In genomic region chr10:6144609-6145413, GRCh38 we compare ENCODE assay signal across 8 cellular contexts. TPM values are rescaled to one million over a fixed set of nuclear protein-coding genes. Genes with fewer than 3 reads are reported as not detected.
DNase-seq lines count a peak whose midpoint lies in the region; ATAC-seq and TF ChIP-seq lines count a peak whose summit lies in the region.

No MANE protein-coding gene starts in this region.

- H3K27ac Mint-ChIP-seq in activated T-helper 2 cell treated with anti-CD3 and anti-CD28 coated beads, Interferon-gamma antibody, Interleukin-2, Interleukin-4, amounts not matched to agents 10 μg/mL and 5 μg/mL and 100 μg/mL, durations not matched to agents 14 hours and 24 hours and 36 hours = peak overlapping the region; percentile 80
- peak overlapping the region in 2 of 3 experiments; percentile 28 to 86 for H3K27ac Mint-ChIP-seq in nephron

- intact Hi-C loops in activated T-helper 2 cell treated with anti-CD3 and anti-CD28 coated beads, Interferon-gamma antibody, Interleukin-2, Interleukin-4, amounts not matched to agents 10 μg/mL and 5 μg/mL and 100 μg/mL, durations not matched to agents 14 hours and 24 hours and 36 hours (cut with micrococcal nuclease) = loop anchor here (2.0 to 5.0 kb wide), 2 partner anchors 18 to 127 kb away; no protein-coding TSS in a partner anchor

- H3K9me3 Mint-ChIP-seq in activated T-helper 2 cell treated with anti-CD3 and anti-CD28 coated beads, Interferon-gamma antibody, Interleukin-2, Interleukin-4, amounts not matched to agents 10 μg/mL and 5 μg/mL and 100 μg/mL, durations not matched to agents 14 hours and 24 hours and 36 hours = no peaks in the 10 kb centered on the region
- H3K9me3 Mint-ChIP-seq in nephron = no peaks in the 10 kb centered on the region

- peaks cover 38% of the 10 kb centered on the region for H3K36me3 Mint-ChIP-seq in activated T-helper 2 cell treated with anti-CD3 and anti-CD28 coated beads, Interferon-gamma antibody, Interleukin-2, Interleukin-4, amounts not matched to agents 10 μg/mL and 5 μg/mL and 100 μg/mL, durations not matched to agents 14 hours and 24 hours and 36 hours (ENCODE audit: low read depth)
- H3K36me3 Mint-ChIP-seq in nephron (ENCODE audit: low read depth) = no peaks in the 10 kb centered on the region

- peaks cover 72% of the 10 kb centered on the region for H3K4me1 Mint-ChIP-seq in activated T-helper 2 cell treated with anti-CD3 and anti-CD28 coated beads, Interferon-gamma antibody, Interleukin-2, Interleukin-4, amounts not matched to agents 10 μg/mL and 5 μg/mL and 100 μg/mL, durations not matched to agents 14 hours and 24 hours and 36 hours (ENCODE audit: low read depth)
- peaks cover 31% of the 10 kb centered on the region for H3K4me1 Mint-ChIP-seq in nephron

- H3K27me3 Mint-ChIP-seq in activated T-helper 2 cell treated with anti-CD3 and anti-CD28 coated beads, Interferon-gamma antibody, Interleukin-2, Interleukin-4, amounts not matched to agents 10 μg/mL and 5 μg/mL and 100 μg/mL, durations not matched to agents 14 hours and 24 hours and 36 hours (ENCODE audit: low read depth) = no peaks in the 10 kb centered on the region
- peaks cover 37% of the 10 kb centered on the region for H3K27me3 Mint-ChIP-seq in nephron (ENCODE audit: low read depth)

- DNase-seq in CD1c-positive myeloid dendritic cell (ENCODE audit: extremely low spot score) (peak; percentile 96), RPMI7951 (ENCODE audit: low read depth) (peak; percentile 92), fibroblast of pulmonary artery (ENCODE audit: low read depth) (peak; percentile 88)
- DNase-seq in activated T-helper 2 cell treated with anti-CD3 and anti-CD28 coated beads, Interferon-gamma antibody, Interleukin-2, Interleukin-4, amounts not matched to agents 10 μg/mL and 5 μg/mL and 100 μg/mL, durations not matched to agents 14 hours and 24 hours and 36 hours (ENCODE audit: low spot score) = peak; percentile 86
- peak; percentile 93 for DNase-seq in stimulated activated naive CD8-positive, alpha-beta T cell treated with anti-CD3 and anti-CD28 coated beads, Interleukin-15, Interleukin-2, amounts not matched to agents 100 U/mL and 50 U/mL, for 24 hours

- H3K4me3 Mint-ChIP-seq in activated T-helper 2 cell treated with anti-CD3 and anti-CD28 coated beads, Interferon-gamma antibody, Interleukin-2, Interleukin-4, amounts not matched to agents 10 μg/mL and 5 μg/mL and 100 μg/mL, durations not matched to agents 14 hours and 24 hours and 36 hours (ENCODE audit: low read depth) = peak overlapping the region; percentile 84
- H3K4me3 Mint-ChIP-seq in nephron = peak overlapping the region; percentile 88 to 90 (median 89)

- peak overlapping the region; percentile 70 for H3K4me3 ChIP-seq in fibroblast of pulmonary artery (replicated peaks; ENCODE audit: low read depth, low read length)

- peak; percentile 71 for ATAC-seq in GM19372 (IDR thresholded peaks at IDR 0.05; ENCODE audit: low read depth, unreplicated experiment)
- peak; percentile 58 for ATAC-seq in HG03520 (IDR thresholded peaks at IDR 0.05; ENCODE audit: unreplicated experiment)
- ATAC-seq in stimulated activated naive CD8-positive, alpha-beta T cell treated with anti-CD3 and anti-CD28 coated beads, Interleukin-15, Interleukin-2, amounts not matched to agents 100 U/mL and 50 U/mL, for 24 hours = peak; percentile 83

- TF ChIP-seq CTCF in fibroblast of pulmonary artery (IDR thresholded peaks at IDR 0.05; ENCODE audit: low read length, missing control alignments) = no peak
- TF ChIP-seq CTCF in nephron (IDR thresholded peaks at IDR 0.05; ENCODE audit: unreplicated experiment in 3 of 3) = no peak

RNA-seq across cellular contexts. Expression of gene RBM17, which starts 56.0 kb away (rescaled TPM):
- total RNA-seq in RPMI7951 (2014; rRNA removed; shearing (Covaris generic)) = 39.4 and 40.2 TPM in 2 replicates
- total RNA-seq in activated T-helper 2 cell treated with anti-CD3 and anti-CD28 coated beads, Interferon-gamma antibody, Interleukin-2, Interleukin-4, amounts not matched to agents 10 μg/mL and 5 μg/mL and 100 μg/mL, durations not matched to agents 14 hours and 24 hours and 36 hours = 257 and 266 TPM in 2 replicates

RNA-seq across cellular contexts. Expression of gene PFKFB3, which starts 57.9 kb away (rescaled TPM):
- total RNA-seq in RPMI7951 (2014; rRNA removed; shearing (Covaris generic)) = 44.3 and 46.6 TPM in 2 replicates
- 124 and 126 TPM in 2 replicates for total RNA-seq in activated T-helper 2 cell treated with anti-CD3 and anti-CD28 coated beads, Interferon-gamma antibody, Interleukin-2, Interleukin-4, amounts not matched to agents 10 μg/mL and 5 μg/mL and 100 μg/mL, durations not matched to agents 14 hours and 24 hours and 36 hours

Comparison
In these comparisons a context has a peak if more than half of its experiments do, and no peak if none do; other contexts are left out.
1. Peak in every context shown above with its lines: DNase-seq, ATAC-seq and H3K4me3 ChIP-seq.